ENCODE assay signal across 16 cellular contexts in the genomic region with DNA sequence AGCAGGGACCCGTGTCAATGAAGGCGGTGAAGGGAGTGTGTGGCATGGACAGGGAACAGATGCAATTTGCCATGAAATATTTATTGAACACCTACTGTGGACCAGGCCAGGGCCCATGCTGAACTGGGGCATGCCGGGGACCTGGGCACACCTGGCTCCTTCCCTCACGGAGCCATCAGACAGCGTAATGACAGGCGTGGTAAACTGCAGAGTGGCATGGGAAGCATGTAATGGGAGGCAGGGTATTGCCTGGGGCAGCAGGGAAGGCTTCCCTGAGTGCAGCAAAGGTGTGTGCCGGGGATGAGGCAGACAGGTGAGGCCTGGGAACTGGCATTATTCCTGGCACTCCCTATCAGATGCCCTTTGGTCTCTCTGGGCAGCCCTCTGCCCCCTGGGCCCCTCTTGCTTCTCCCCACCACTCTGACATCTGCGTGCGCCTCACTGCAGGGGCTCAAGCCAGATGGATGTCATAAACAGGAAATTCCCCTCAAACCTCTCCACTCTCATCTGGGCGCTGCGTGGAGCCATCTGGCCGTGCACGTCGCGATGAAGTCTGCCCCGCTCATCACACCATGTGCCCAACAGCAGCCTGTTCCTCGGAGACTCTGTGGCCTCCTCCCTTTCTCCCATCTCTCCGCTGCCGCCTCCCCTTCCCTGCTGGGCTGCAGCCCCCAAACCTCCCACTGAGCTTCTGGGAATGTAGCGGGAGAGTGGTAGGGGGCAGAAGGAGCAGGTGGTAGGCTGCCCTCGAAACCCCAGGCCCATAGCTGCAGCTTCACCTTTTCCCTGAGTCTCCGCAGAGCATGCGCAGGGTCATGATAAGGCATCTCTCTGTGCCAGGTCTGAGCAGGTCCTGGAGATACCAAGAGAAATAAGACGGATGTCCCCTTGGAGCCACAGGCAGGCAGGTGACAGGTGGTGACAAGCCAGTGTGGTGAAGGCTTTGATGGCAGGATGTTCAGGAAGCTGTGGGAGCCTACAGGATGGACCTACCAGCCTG.
DNase-seq lines count a peak whose midpoint lies in the region; ATAC-seq and TF ChIP-seq lines count a peak whose summit lies in the region.
"Had no signal": no experiment of that assay in that cellular context is flagged by ENCODE, and none has a peak within 500 bp of the region (broad histone marks: within the 10 kb centered on the region; RNA-seq: fewer than 3 reads in every experiment).

No MANE protein-coding gene starts in this region.

- peaks cover 21% of the 10 kb centered on the region for H3K4me1 ChIP-seq in BE2C
- H3K4me1 ChIP-seq in smooth muscle cell (ENCODE audit: low read depth): no peaks in the 10 kb centered on the region
- H3K4me1 ChIP-seq: ascending aorta had no signal

- H3K27me3 ChIP-seq in BE2C: no peaks in the 10 kb centered on the region
- H3K27me3 ChIP-seq in smooth muscle cell (ENCODE audit: low read depth): no peaks in the 10 kb centered on the region
- H3K27me3 ChIP-seq: ascending aorta had no signal

- no peak overlapping the region for H3K4me2 ChIP-seq in smooth muscle cell

- no peaks in the 10 kb centered on the region for H3F3A ChIP-seq in smooth muscle cell (ENCODE audit: low read depth)

- no peak overlapping the region for H3K27ac ChIP-seq in smooth muscle cell (ENCODE audit: low read depth)
- H3K27ac ChIP-seq: ascending aorta had no signal

- H4K20me1 ChIP-seq in smooth muscle cell (ENCODE audit: low read depth): no peaks in the 10 kb centered on the region

- DNase-seq in BE2C (peak; percentile 58), HFF-Myc (ENCODE audit: extremely low read depth, low read depth) (peak; percentile 61), brain pericyte (ENCODE audit: low read depth, low spot score) (peak; percentile 15), mucosa of gallbladder (ENCODE audit: low spot score) (peak; percentile 17), left lobe of liver (ENCODE audit: low spot score) (no peak), cortex of kidney (lab: John Stamatoyannopoulos, UW) (no peak), smooth muscle cell (lab: John Stamatoyannopoulos, UW; ENCODE audit: unreplicated experiment) (no peak)
- DNase-seq: activated CD8-positive, alpha-beta memory T cell treated with anti-CD3 and anti-CD28 coated beads for 24 hours; activated effector memory CD4-positive, alpha-beta T cell treated with Interleukin-2 at 50 U/mL for 16 hours; dermis blood vessel endothelial cell; immature natural killer cell; MV-4-11; NCI-H526 treated with DMSO at 0.1 percent for 48 hours; stimulated activated CD4-positive, alpha-beta T cell treated with anti-CD3 and anti-CD28 coated beads, Interleukin-2, amount 100 ng/mL, for 48 hours had no signal

- no peak overlapping the region for H2AFZ ChIP-seq in smooth muscle cell (ENCODE audit: low read depth)

- H3K4me3 ChIP-seq in BE2C (ENCODE audit: low read depth, low read length) (no peak overlapping the region), HFF-Myc (replicated peaks; ENCODE audit: low read depth, low read length) (no peak overlapping the region), smooth muscle cell (no peak overlapping the region)
- H3K4me3 ChIP-seq: ascending aorta had no signal

- 75% methylated on average over 23 of the region's 24 CpGs for WGBS in smooth muscle cell (ENCODE audit: low lambda C conversion rate)

- TF ChIP-seq CTCF in BE2C (IDR thresholded peaks at IDR 0.05; ENCODE audit: low read depth, low read length) (no peak), HFF-Myc (IDR thresholded peaks at IDR 0.05; ENCODE audit: low read depth, low read length, missing control alignments) (no peak), smooth muscle cell (IDR thresholded peaks at IDR 0.05; ENCODE audit: borderline replicate concordance, insufficient read depth, poor library complexity, severe bottlenecking) (no peak)

- no peaks in the 10 kb centered on the region for H3K79me2 ChIP-seq in smooth muscle cell (ENCODE audit: low read depth)

- H3K9ac ChIP-seq in smooth muscle cell (ENCODE audit: low read depth): no peak overlapping the region

- H3K36me3 ChIP-seq in BE2C (no peaks in the 10 kb centered on the region), smooth muscle cell (ENCODE audit: low read depth) (no peaks in the 10 kb centered on the region)
- H3K36me3 ChIP-seq: ascending aorta had no signal

- ATAC-seq in left lobe of liver (no peak), GM19452 (IDR thresholded peaks at IDR 0.05; ENCODE audit: unreplicated experiment) (no peak)

- H3K9me3 ChIP-seq in BE2C (no peaks in the 10 kb centered on the region), smooth muscle cell (replicated peaks; ENCODE audit: low read depth) (no peaks in the 10 kb centered on the region)
- H3K9me3 ChIP-seq: ascending aorta had no signal

Comparison
In these comparisons a context has a peak if more than half of its experiments do, and no peak if none do; other contexts are left out.
1. DNase-seq: peak in BE2C (single experiment), HFF-Myc (single experiment), brain pericyte (single experiment) and mucosa of gallbladder (single experiment); none in left lobe of liver (single experiment), cortex of kidney (single experiment) and smooth muscle cell (single experiment).